In the genomic region with DNA sequence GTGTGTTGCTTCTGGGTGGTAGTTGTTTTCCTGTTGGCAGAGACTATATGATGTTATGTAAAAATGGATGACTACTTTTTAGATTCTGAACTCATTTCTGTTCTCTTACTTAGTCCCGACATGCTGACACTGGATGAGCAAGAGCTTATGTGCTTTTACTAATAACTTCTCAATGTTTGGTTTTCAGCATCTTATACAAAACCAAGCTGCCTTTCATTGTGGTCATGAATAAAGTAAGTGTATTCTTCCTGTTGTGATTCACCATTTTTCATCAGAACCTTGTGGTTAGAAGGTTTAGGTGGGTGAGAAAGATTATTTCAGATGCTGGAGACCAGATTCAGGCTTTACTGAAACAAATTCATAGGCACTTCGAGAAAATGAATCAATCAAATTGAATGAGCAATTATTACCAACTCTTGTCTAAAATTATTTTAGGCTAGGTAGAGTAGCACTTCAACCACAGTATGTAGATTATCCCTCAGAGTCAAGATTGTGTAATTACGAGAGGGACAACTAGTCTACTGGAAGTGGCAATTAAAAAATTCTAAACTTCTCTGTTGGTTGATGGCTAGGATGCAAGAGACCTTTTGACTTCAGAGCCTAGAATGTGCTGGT, we compare ENCODE assay signal across 15 cellular contexts. TPM values are rescaled to one million over a fixed set of nuclear protein-coding genes. Genes with fewer than 3 reads are reported as not detected.
DNase-seq lines count a peak whose midpoint lies in the region; ATAC-seq and TF ChIP-seq lines count a peak whose summit lies in the region.
"Had no signal": no experiment of that assay in that cellular context is flagged by ENCODE, and none has a peak within 500 bp of the region (broad histone marks: within the 10 kb centered on the region; RNA-seq: fewer than 3 reads in every experiment).

No MANE protein-coding gene starts in this region.

- H3K27me3 Mint-ChIP-seq in activated T-cell treated with anti-CD3 and anti-CD28 coated beads, Interleukin-2, amount 50 U/mL, for 24 hours, result no peaks in the 10 kb centered on the region
- no peaks in the 10 kb centered on the region for H3K27me3 Mint-ChIP-seq in T-cell

- peak overlapping the region; percentile 69 for H3K4me3 Mint-ChIP-seq in activated T-cell treated with anti-CD3 and anti-CD28 coated beads, Interleukin-2, amount 50 U/mL, for 24 hours
- H3K4me3 Mint-ChIP-seq in T-cell, result peak overlapping the region in 1 of 3 donors; percentile 44
- H3K4me3 Mint-ChIP-seq in stimulated activated effector memory CD8-positive, alpha-beta T cell treated with anti-CD3 and anti-CD28 coated beads, Interleukin-12 subunit alpha, Interleukin-12 subunit beta, amount 100 ng/mL, for 72 hours, result peak overlapping the region; percentile 43

- CTCF ChIA-PET in T-cell (lab: Charles Lee), result no interaction called here

- no peaks in the 10 kb centered on the region for H3K4me1 ChIP-seq in heart left ventricle

- H3K36me3 ChIP-seq in heart left ventricle, result peaks cover 0 to 100% (median 97%) of the 10 kb centered on the region in 9 donors

- DNase-seq in activated T-cell treated with anti-CD3 and anti-CD28 coated beads, Interleukin-2, amount 50 U/mL, for 24 hours, result no peak
- DNase-seq in activated T-cell treated with anti-CD3 and anti-CD28 coated beads, Interleukin-2, amount 50 U/mL, for 48 hours, result no peak
- DNase-seq in T-cell (no peak), epithelial cell of esophagus (ENCODE audit: low read depth) (peak; percentile 94), NK-92 (lab: John Stamatoyannopoulos, UW; ENCODE audit: unreplicated experiment) (no peak), GOT3 (lab: John Stamatoyannopoulos, UW) (no peak), heart left ventricle (no peak)
- DNase-seq in stimulated activated effector memory CD8-positive, alpha-beta T cell treated with anti-CD3 and anti-CD28 coated beads, Interleukin-12 subunit alpha, Interleukin-12 subunit beta, amount 100 ng/mL, for 72 hours (ENCODE audit: low spot score in 2 of 2), result no peak
- DNase-seq: ACHN, amniotic stem cell, NCI-H2171, RPMI8226, spleen, WERI-Rb-1 had no signal

- peaks cover 68% of the 10 kb centered on the region for H3K36me3 Mint-ChIP-seq in activated T-cell treated with anti-CD3 and anti-CD28 coated beads, Interleukin-2, amount 50 U/mL, for 24 hours (ENCODE audit: low read depth)
- H3K36me3 Mint-ChIP-seq in T-cell, result peaks cover 62% of the 10 kb centered on the region
- H3K36me3 Mint-ChIP-seq in stimulated activated effector memory CD8-positive, alpha-beta T cell treated with anti-CD3 and anti-CD28 coated beads, Interleukin-12 subunit alpha, Interleukin-12 subunit beta, amount 100 ng/mL, for 72 hours, result peaks cover 96% of the 10 kb centered on the region

- POLR2A ChIA-PET in T-cell (lab: Charles Lee), result no interaction called here

- no peaks in the 10 kb centered on the region for H3K27me3 ChIP-seq in heart left ventricle
- H3K27me3 ChIP-seq: spleen had no signal

- 94 to 95% (median 95%) methylated on average over 3 of the region's 3 CpGs for WGBS in heart left ventricle, 4 donors

- H3K27ac ChIP-seq in heart left ventricle, result no peak overlapping the region
- H3K27ac ChIP-seq: KMS-11, spleen, WERI-Rb-1 had no signal

- ATAC-seq in T-cell (replicated peaks in 1 of 4) (peak; percentile 35 to 85 (median 52)), heart left ventricle (no peak)
- ATAC-seq in stimulated activated effector memory CD8-positive, alpha-beta T cell treated with anti-CD3 and anti-CD28 coated beads, Interleukin-12 subunit alpha, Interleukin-12 subunit beta, amount 100 ng/mL, for 72 hours, result peak; percentile 96

- peak overlapping the region; percentile 99 for H3K27ac Mint-ChIP-seq in activated T-cell treated with anti-CD3 and anti-CD28 coated beads, Interleukin-2, amount 50 U/mL, for 24 hours
- peak overlapping the region; percentile 80 to 83 for H3K27ac Mint-ChIP-seq in T-cell
- peak overlapping the region; percentile 86 for H3K27ac Mint-ChIP-seq in stimulated activated effector memory CD8-positive, alpha-beta T cell treated with anti-CD3 and anti-CD28 coated beads, Interleukin-12 subunit alpha, Interleukin-12 subunit beta, amount 100 ng/mL, for 72 hours

- no peak overlapping the region for H3K4me3 ChIP-seq in epithelial cell of esophagus (ENCODE audit: low read length)
- no peak overlapping the region for H3K4me3 ChIP-seq in heart left ventricle
- H3K4me3 ChIP-seq: spleen had no signal

- intact Hi-C loops in heart left ventricle (cut with DNase I), result no loop called here

- H3K9me3 Mint-ChIP-seq in activated T-cell treated with anti-CD3 and anti-CD28 coated beads, Interleukin-2, amount 50 U/mL, for 24 hours, result no peaks in the 10 kb centered on the region
- H3K9me3 Mint-ChIP-seq in T-cell, result no peaks in the 10 kb centered on the region
- no peaks in the 10 kb centered on the region for H3K9me3 Mint-ChIP-seq in stimulated activated effector memory CD8-positive, alpha-beta T cell treated with anti-CD3 and anti-CD28 coated beads, Interleukin-12 subunit alpha, Interleukin-12 subunit beta, amount 100 ng/mL, for 72 hours

- peaks cover 50% of the 10 kb centered on the region for H3K4me1 Mint-ChIP-seq in activated T-cell treated with anti-CD3 and anti-CD28 coated beads, Interleukin-2, amount 50 U/mL, for 24 hours (ENCODE audit: low read depth)
- peaks cover 9 to 14% (median 14%) of the 10 kb centered on the region in 3 donors for H3K4me1 Mint-ChIP-seq in T-cell
- peaks cover 24% of the 10 kb centered on the region for H3K4me1 Mint-ChIP-seq in stimulated activated effector memory CD8-positive, alpha-beta T cell treated with anti-CD3 and anti-CD28 coated beads, Interleukin-12 subunit alpha, Interleukin-12 subunit beta, amount 100 ng/mL, for 72 hours

- no peaks in the 10 kb centered on the region for H3K9me3 ChIP-seq in heart left ventricle
- H3K9me3 ChIP-seq: spleen had no signal

- TF ChIP-seq POLR2A in heart left ventricle (IDR thresholded peaks at IDR 0.05), result no peak

- TF ChIP-seq CTCF in epithelial cell of esophagus (IDR thresholded peaks at IDR 0.05; ENCODE audit: insufficient read depth, low read depth, low read length, missing control alignments) (no peak), heart left ventricle (IDR thresholded peaks at IDR 0.05) (no peak)

RNA-seq across cellular contexts. Expression of gene GPN1, which starts 9.3 kb away (rescaled TPM):
- total RNA-seq in T-cell, result 10 to 100 TPM; 27.0 to 32.1 (median 28.9) TPM
- total RNA-seq in heart left ventricle, result 10 to 100 TPM; 14.4 to 22.3 (median 19.4) TPM
- 10 to 100 TPM; 10.1 to 35.9 TPM for polyA plus RNA-seq in heart left ventricle

RNA-seq across cellular contexts. Expression of gene CCDC121, which starts 9.3 kb away (rescaled TPM):
- total RNA-seq in T-cell (1 to 10 TPM in 3 of 5 donors, under 1 TPM in 2; 0.49 to 1.4 (median 1.2) TPM), heart left ventricle (1 to 10 TPM; 3.9 to 7.7 (median 5.8) TPM)
- 1 to 10 TPM; 2.5 to 3.5 TPM for polyA plus RNA-seq in heart left ventricle

RNA-seq across cellular contexts. Expression of gene SUPT7L, which starts 25.3 kb away (rescaled TPM):
- total RNA-seq in T-cell, result 10 to 100 TPM; 39.2 to 53.2 (median 39.3) TPM
- total RNA-seq in heart left ventricle, result 10 to 100 TPM; 18.6 to 29.5 (median 27.0) TPM
- polyA plus RNA-seq in heart left ventricle, result 10 to 100 TPM; 21.0 to 22.4 TPM

RNA-seq across cellular contexts. Expression of gene SLC4A1AP, which starts 25.6 kb away (rescaled TPM):
- total RNA-seq in T-cell (10 to 100 TPM; 21.1 to 24.2 (median 21.8) TPM), heart left ventricle (10 to 100 TPM; 19.2 to 25.6 (median 22.4) TPM)
- polyA plus RNA-seq in heart left ventricle, result 10 to 100 TPM; 14.9 to 27.8 TPM

RNA-seq across cellular contexts. Expression of gene ZNF512, which starts 55.3 kb away (rescaled TPM):
- total RNA-seq in T-cell (10 to 100 TPM; 38.9 to 52.1 (median 49.7) TPM), heart left ventricle (10 to 100 TPM; 13.2 to 31.8 (median 20.1) TPM)
- 10 to 100 TPM in 1 of 2 donors, 1 to 10 TPM in 1; 8.4 to 15.8 TPM for polyA plus RNA-seq in heart left ventricle

Comparison
In these comparisons a context has a peak if more than half of its experiments do, and no peak if none do; other contexts are left out.
1. ATAC-seq: peak in T-cell (4 of 4) and stimulated activated effector memory CD8-positive, alpha-beta T cell treated with anti-CD3 and anti-CD28 coated beads, Interleukin-12 subunit alpha, Interleukin-12 subunit beta, amount 100 ng/mL, for 72 hours (single experiment); none in heart left ventricle (0 of 4).
2. Peak in every context shown above with its lines, with median percentiles within 50 percentile points of each other: H3K27ac Mint-ChIP-seq.